Comparison of ENCODE assay signal across 1 cellular context in the genomic region with DNA sequence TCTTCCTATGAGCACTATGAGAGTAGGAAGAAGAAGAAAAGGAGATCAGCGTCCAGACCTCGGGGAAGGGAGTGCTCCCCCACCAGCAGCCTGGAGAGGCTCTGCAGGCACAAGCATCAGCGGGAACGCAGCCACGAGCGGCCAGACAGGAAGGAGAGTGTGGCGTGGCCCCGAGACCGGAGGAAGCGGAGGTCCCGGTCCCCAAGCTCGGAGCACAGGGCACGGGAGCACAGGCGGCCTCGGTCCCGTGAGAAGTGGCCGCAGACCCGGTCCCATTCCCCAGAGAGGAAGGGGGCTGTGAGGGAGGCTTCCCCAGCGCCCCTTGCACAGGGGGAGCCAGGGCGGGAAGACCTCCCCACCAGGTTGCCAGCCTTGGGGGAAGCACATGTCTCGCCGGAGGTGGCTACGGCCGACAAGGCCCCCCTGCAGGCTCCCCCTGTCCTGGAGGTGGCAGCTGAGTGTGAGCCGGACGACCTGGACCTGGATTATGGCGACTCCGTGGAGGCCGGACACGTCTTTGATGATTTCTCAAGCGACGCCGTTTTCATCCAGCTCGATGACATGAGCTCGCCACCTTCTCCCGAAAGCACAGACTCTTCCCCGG.
TF ChIP-seq lines count a peak whose summit lies in the region.

No MANE protein-coding gene starts in this region.

TF ChIP-seq in HepG2, 621 proteins besides CTCF, POLR2A, EP300 and RAD21:
- TF ChIP-seq ZNF101 (CRISPR knock-in tag; IDR thresholded peaks at IDR 0.05; ENCODE audit: borderline replicate concordance, low read depth) (no peak), XRCC5 (optimal IDR thresholded peaks at IDR 0.05; ENCODE audit: low read length) (no peak), AGO2 (optimal IDR thresholded peaks at IDR 0.05; ENCODE audit: low read depth, low read length) (peak; percentile 53), ZBTB38 (CRISPR knock-in tag; IDR thresholded peaks at IDR 0.05) (no peak), HES4 (CRISPR knock-in tag; IDR thresholded peaks at IDR 0.05; ENCODE audit: borderline replicate concordance) (no peak), ZNF20 (CRISPR knock-in tag; IDR thresholded peaks at IDR 0.05) (no peak), ZFP90 (CRISPR knock-in tag; IDR thresholded peaks at IDR 0.05; ENCODE audit: borderline replicate concordance) (no peak), ZC3H13 (CRISPR knock-in tag; IDR thresholded peaks at IDR 0.05) (peak; percentile 2; the same call in 1 of the 2 replicates), CBX2 (IDR thresholded peaks at IDR 0.05; ENCODE audit: low read depth, low read length) (no peak), CBX2 (CRISPR knock-in tag; IDR thresholded peaks at IDR 0.05; ENCODE audit: low read depth) (no peak), ZC3H4 (CRISPR knock-in tag; IDR thresholded peaks at IDR 0.05; ENCODE audit: borderline replicate concordance) (no peak), HOXA3 (CRISPR knock-in tag; IDR thresholded peaks at IDR 0.05) (no peak)
- TF ChIP-seq, protein P1, sequence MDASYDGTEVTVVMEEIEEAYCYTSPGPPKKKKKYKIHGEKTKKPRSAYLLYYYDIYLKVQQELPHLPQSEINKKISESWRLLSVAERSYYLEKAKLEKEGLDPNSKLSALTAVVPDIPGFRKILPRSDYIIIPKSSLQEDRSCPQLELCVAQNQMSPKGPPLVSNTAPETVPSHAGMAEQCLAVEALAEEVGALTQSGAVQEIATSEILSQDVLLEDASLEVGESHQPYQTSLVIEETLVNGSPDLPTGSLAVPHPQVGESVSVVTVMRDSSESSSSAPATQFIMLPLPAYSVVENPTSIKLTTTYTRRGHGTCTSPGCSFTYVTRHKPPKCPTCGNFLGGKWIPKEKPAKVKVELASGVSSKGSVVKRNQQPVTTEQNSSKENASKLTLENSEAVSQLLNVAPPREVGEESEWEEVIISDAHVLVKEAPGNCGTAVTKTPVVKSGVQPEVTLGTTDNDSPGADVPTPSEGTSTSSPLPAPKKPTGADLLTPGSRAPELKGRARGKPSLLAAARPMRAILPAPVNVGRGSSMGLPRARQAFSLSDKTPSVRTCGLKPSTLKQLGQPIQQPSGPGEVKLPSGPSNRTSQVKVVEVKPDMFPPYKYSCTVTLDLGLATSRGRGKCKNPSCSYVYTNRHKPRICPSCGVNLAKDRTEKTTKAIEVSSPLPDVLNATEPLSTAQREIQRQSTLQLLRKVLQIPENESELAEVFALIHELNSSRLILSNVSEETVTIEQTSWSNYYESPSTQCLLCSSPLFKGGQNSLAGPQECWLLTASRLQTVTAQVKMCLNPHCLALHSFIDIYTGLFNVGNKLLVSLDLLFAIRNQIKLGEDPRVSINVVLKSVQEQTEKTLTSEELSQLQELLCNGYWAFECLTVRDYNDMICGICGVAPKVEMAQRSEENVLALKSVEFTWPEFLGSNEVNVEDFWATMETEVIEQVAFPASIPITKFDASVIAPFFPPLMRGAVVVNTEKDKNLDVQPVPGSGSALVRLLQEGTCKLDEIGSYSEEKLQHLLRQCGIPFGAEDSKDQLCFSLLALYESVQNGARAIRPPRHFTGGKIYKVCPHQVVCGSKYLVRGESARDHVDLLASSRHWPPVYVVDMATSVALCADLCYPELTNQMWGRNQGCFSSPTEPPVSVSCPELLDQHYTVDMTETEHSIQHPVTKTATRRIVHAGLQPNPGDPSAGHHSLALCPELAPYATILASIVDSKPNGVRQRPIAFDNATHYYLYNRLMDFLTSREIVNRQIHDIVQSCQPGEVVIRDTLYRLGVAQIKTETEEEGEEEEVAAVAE (CRISPR knock-in tag; IDR thresholded peaks at IDR 0.05; ENCODE audit: borderline replicate concordance): no peak
- TF ChIP-seq, protein P2, sequence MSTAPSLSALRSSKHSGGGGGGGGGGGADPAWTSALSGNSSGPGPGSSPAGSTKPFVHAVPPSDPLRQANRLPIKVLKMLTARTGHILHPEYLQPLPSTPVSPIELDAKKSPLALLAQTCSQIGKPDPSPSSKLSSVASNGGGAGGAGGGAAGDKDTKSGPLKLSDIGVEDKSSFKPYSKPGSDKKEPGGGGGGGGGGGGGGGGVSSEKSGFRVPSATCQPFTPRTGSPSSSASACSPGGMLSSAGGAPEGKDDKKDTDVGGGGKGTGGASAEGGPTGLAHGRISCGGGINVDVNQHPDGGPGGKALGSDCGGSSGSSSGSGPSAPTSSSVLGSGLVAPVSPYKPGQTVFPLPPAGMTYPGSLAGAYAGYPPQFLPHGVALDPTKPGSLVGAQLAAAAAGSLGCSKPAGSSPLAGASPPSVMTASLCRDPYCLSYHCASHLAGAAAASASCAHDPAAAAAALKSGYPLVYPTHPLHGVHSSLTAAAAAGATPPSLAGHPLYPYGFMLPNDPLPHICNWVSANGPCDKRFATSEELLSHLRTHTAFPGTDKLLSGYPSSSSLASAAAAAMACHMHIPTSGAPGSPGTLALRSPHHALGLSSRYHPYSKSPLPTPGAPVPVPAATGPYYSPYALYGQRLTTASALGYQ (CRISPR knock-in tag; IDR thresholded peaks at IDR 0.05): no peak
